18 cellular contexts compared by ENCODE assay signal in genomic region chr12:96040305-96041133, GRCh38. TPM values are rescaled to one million over a fixed set of nuclear protein-coding genes. Genes with fewer than 3 reads are reported as not detected.
"Had no signal": no experiment of that assay in that cellular context is flagged by ENCODE, and none has a peak within 500 bp of the region (broad histone marks: within the 10 kb centered on the region; RNA-seq: fewer than 3 reads in every experiment).

No MANE protein-coding gene starts in this region.

- DNase-seq: activated CD4-positive, alpha-beta T cell treated with anti-CD3 and anti-CD28 coated beads, Interleukin-2, amount 50 U/mL, for 1 hour; activated CD8-positive, alpha-beta memory T cell treated with anti-CD3 and anti-CD28 coated beads, Interleukin-2, amount 50 U/mL, for 4 hours; activated naive CD4-positive, alpha-beta T cell treated with anti-CD3 and anti-CD28 coated beads for 36 hours; activated T-cell treated with anti-CD3 and anti-CD28 coated beads, Interleukin-2, amount 50 U/mL, for 4 hours; aorta; cortex of kidney; effector CD4-positive, alpha-beta T cell; heart left ventricle; immature natural killer cell; natural killer cell; posterior cingulate gyrus; spleen; stimulated activated naive B cell treated with anti-CD40 and anti-IgM and Interleukin-4, amounts not matched to agents 10 μg/mL and 1 μg/mL and 100 μg/mL, for 72 hours; thyroid gland had no signal

- H3K4me1 ChIP-seq: gastroesophageal sphincter, thyroid gland had no signal

- H3K36me3 ChIP-seq: gastroesophageal sphincter, heart left ventricle, spleen, thyroid gland had no signal

- H3K9me3 ChIP-seq: gastroesophageal sphincter, heart left ventricle, thyroid gland had no signal

- H3K27ac ChIP-seq: gastroesophageal sphincter, heart left ventricle, thyroid gland had no signal

- H3K27me3 ChIP-seq: gastroesophageal sphincter, heart left ventricle, spleen, thyroid gland had no signal

- ATAC-seq: activated CD4-positive, CD25-positive, alpha-beta regulatory T cell treated with anti-CD3 and anti-CD28 coated beads, Interleukin-2, amount 50 U/mL, for 24 hours; activated T-cell treated with anti-CD3 and anti-CD28 coated beads, Interleukin-2, amount 50 U/mL, for 4 hours; esophagus mucosa; gastroesophageal sphincter; heart left ventricle; natural killer cell; stimulated activated naive B cell treated with anti-CD40 and anti-IgM and Interleukin-4, amounts not matched to agents 10 μg/mL and 1 μg/mL and 100 μg/mL, for 72 hours had no signal

- H3K4me3 ChIP-seq: gastroesophageal sphincter, heart left ventricle, spleen, thyroid gland had no signal

RNA-seq across cellular contexts. Expression of gene HAL, which starts 44.4 kb away (rescaled TPM):
- total RNA-seq: urinary bladder had no signal
